In genomic region chr13:109779876-109780516, GRCh38 we compare ENCODE assay signal across 9 cellular contexts. TPM values are rescaled to one million over a fixed set of nuclear protein-coding genes. Genes with fewer than 3 reads are reported as not detected.
DNase-seq lines count a peak whose midpoint lies in the region; ATAC-seq and TF ChIP-seq lines count a peak whose summit lies in the region.
"Had no signal": no experiment of that assay in that cellular context is flagged by ENCODE, and none has a peak within 500 bp of the region (broad histone marks: within the 10 kb centered on the region; RNA-seq: fewer than 3 reads in every experiment).

No MANE protein-coding gene starts in this region.

- CTCF ChIA-PET in AG04450 (lab: Charles Lee) (interaction anchor here (0.6 to 1.3 kb wide), 4 partner anchors 36 to 866 kb away, joined by 3 to 6 read pairs (median 4); no protein-coding TSS in a partner anchor), mammary epithelial cell (lab: Charles Lee; ENCODE audit: low non-redundant PET) (no interaction called here)

- H3K4me2 ChIP-seq in mammary epithelial cell (ENCODE audit: insufficient read depth, low read depth, low read length): peak overlapping the region; percentile 93

- H3K36me3 ChIP-seq in HUES48 (ENCODE audit: control insufficient read depth, insufficient read depth, low read length) (peaks cover 22% of the 10 kb centered on the region), mammary epithelial cell (ENCODE audit: insufficient read depth, low read length) (peaks cover 11% of the 10 kb centered on the region)

- H4K20me1 ChIP-seq in mammary epithelial cell (ENCODE audit: insufficient read depth, low read length): peaks cover 7% of the 10 kb centered on the region

- TF ChIP-seq CTCF in AG04450 (IDR thresholded peaks at IDR 0.05; ENCODE audit: low read depth, low read length) (no peak), mammary epithelial cell (conservative IDR thresholded peaks at IDR 0.05 in 1 of 2, IDR thresholded peaks at IDR 0.05 in 1 of 2; ENCODE audit: extremely low read depth in 1 of 2, insufficient read depth in 1 of 2, low read depth in 1 of 2, low read length in 2 of 2) (no peak)

- WGBS in mammary epithelial cell (ENCODE audit: low coverage, missing lambda C conversion rate): 2% methylated on average over 7 of the region's 7 CpGs

- H3K27me3 ChIP-seq in AG04450 (ENCODE audit: control insufficient read depth, insufficient read depth, low read length): no peaks in the 10 kb centered on the region
- H3K27me3 ChIP-seq in HUES48 (ENCODE audit: control insufficient read depth, insufficient read depth, low read length): no peaks in the 10 kb centered on the region
- H3K27me3 ChIP-seq in mammary epithelial cell (ENCODE audit: insufficient read depth, low read length): no peaks in the 10 kb centered on the region

- DNase-seq in AG04450 (ENCODE audit: low read depth, low spot score) (no peak), mammary epithelial cell (no peak), NCI-H187 treated with DMSO at 0.1 percent for 48 hours (lab: John Stamatoyannopoulos, UW) (no peak), anterior cingulate cortex (lab: John Stamatoyannopoulos, UW) (no peak), COR-L47 (lab: John Stamatoyannopoulos, UW) (no peak)
- no peak for DNase-seq in naive thymus-derived CD8-positive, alpha-beta T cell
- DNase-seq in stimulated activated CD4-positive, alpha-beta T cell treated with anti-CD3 and anti-CD28 coated beads, Interleukin-4, amount 100 ng/mL, for 4 hours: no peak
- DNase-seq: foreskin melanocyte had no signal

- in situ Hi-C loops in mammary epithelial cell (cut with MboI; ENCODE audit: low sequenced_read_pairs in 2 of 2): loop anchor here (5.0 to 25.0 kb wide), 6 partner anchors 235 to 818 kb away; no protein-coding TSS in a partner anchor

- POLR2A ChIA-PET in AG04450 (lab: Yijun Ruan, JAX): no interaction called here
- POLR2A ChIA-PET in naive thymus-derived CD8-positive, alpha-beta T cell (lab: Charles Lee): no interaction called here

- peaks cover 28 to 60% (median 56%) of the 10 kb centered on the region in 4 donors for H3K4me1 Mint-ChIP-seq in naive thymus-derived CD8-positive, alpha-beta T cell

- dilution Hi-C loops in mammary epithelial cell (cut with HindIII; ENCODE audit: low sequenced_read_pairs): no loop called here

- peaks cover 100% of the 10 kb centered on the region for H3K79me2 ChIP-seq in mammary epithelial cell (ENCODE audit: insufficient read depth, low read length)

- H3K9ac ChIP-seq in HUES48 (ENCODE audit: low read depth, low read length) (no peak overlapping the region), mammary epithelial cell (ENCODE audit: insufficient read depth, low read length) (peak overlapping the region; percentile 83)

- H3K4me3 ChIP-seq in AG04450 (ENCODE audit: low read depth, low read length): peak overlapping the region; percentile 41
- peak overlapping the region; percentile 23; the same call in 1 of the 2 replicates for H3K4me3 ChIP-seq in HUES48 (ENCODE audit: low read depth, low read length)
- H3K4me3 ChIP-seq in mammary epithelial cell (replicated peaks in 1 of 3; ENCODE audit: insufficient read depth in 1 of 3, low read depth in 2 of 3, low read length in 3 of 3): peak overlapping the region; percentile 56 to 68 (median 58)

- H3K27me3 Mint-ChIP-seq in naive thymus-derived CD8-positive, alpha-beta T cell: no peaks in the 10 kb centered on the region

- peak overlapping the region in 7 of 10 donors; percentile 21 to 87 (median 52) for H3K27ac Mint-ChIP-seq in naive thymus-derived CD8-positive, alpha-beta T cell

- H2AFZ ChIP-seq in mammary epithelial cell (ENCODE audit: low read depth, low read length): no peak overlapping the region

- no TSS peak for BruUV-seq in mammary epithelial cell (replicated peaks; lab: Mats Ljungman, UMichigan)

- ATAC-seq in naive thymus-derived CD8-positive, alpha-beta T cell: no peak

- H3K36me3 Mint-ChIP-seq in naive thymus-derived CD8-positive, alpha-beta T cell: peaks cover 0 to 13% (median 6%) of the 10 kb centered on the region in 3 donors

- intact Hi-C loops in mammary epithelial cell (cut with micrococcal nuclease): loop anchor here (5.0 to 10.0 kb wide), 2 partner anchors 325 to 523 kb away; no protein-coding TSS in a partner anchor

- H3K27ac ChIP-seq in AG04450 (ENCODE audit: low read depth, low read length) (no peak overlapping the region), HUES48 (ENCODE audit: low read depth, low read length) (no peak overlapping the region), mammary epithelial cell (ENCODE audit: insufficient read depth, low read depth, low read length) (peak overlapping the region; percentile 44)

- H3K4me1 ChIP-seq in HUES48 (ENCODE audit: control insufficient read depth, insufficient read depth, low read length) (peaks cover 42% of the 10 kb centered on the region), mammary epithelial cell (ENCODE audit: insufficient read depth, low read length) (peaks cover 53% of the 10 kb centered on the region)

- no peaks in the 10 kb centered on the region for H3K9me3 Mint-ChIP-seq in naive thymus-derived CD8-positive, alpha-beta T cell

- peak overlapping the region in 9 of 10 donors; percentile 64 to 86 (median 77) for H3K4me3 Mint-ChIP-seq in naive thymus-derived CD8-positive, alpha-beta T cell

- H3K9me3 ChIP-seq in AG04450 (ENCODE audit: control insufficient read depth, insufficient read depth, low read length): peaks cover 21% of the 10 kb centered on the region; the same call in 1 of the 2 replicates
- no peaks in the 10 kb centered on the region for H3K9me3 ChIP-seq in HUES48 (ENCODE audit: control insufficient read depth, insufficient read depth, low read length)
- H3K9me3 ChIP-seq in mammary epithelial cell (replicated peaks; ENCODE audit: insufficient read depth, low read length): no peaks in the 10 kb centered on the region

RNA-seq across cellular contexts. Expression of gene IRS2, which starts 6.4 kb away (rescaled TPM):
- polyA plus RNA-seq in AG04450 (2011; rRNA removed): 1.5 TPM in 2 replicates
- 1.7 and 2.2 TPM in 2 replicates for polyA minus RNA-seq in AG04450 (2011; rRNA and poly(A)+ RNA removed)
- 10 to 100 TPM; 22.7 to 37.8 TPM for total RNA-seq in mammary epithelial cell
- 6.2 TPM for polyA plus RNA-seq in mammary epithelial cell
- polyA minus RNA-seq in mammary epithelial cell: 14.0 TPM
- 10 to 100 TPM; 20.7 to 21.5 TPM for total RNA-seq in naive thymus-derived CD8-positive, alpha-beta T cell
- 1 to 10 TPM; 2.1 to 2.9 (median 2.7) TPM for polyA plus RNA-seq in naive thymus-derived CD8-positive, alpha-beta T cell
